In the genomic region with DNA sequence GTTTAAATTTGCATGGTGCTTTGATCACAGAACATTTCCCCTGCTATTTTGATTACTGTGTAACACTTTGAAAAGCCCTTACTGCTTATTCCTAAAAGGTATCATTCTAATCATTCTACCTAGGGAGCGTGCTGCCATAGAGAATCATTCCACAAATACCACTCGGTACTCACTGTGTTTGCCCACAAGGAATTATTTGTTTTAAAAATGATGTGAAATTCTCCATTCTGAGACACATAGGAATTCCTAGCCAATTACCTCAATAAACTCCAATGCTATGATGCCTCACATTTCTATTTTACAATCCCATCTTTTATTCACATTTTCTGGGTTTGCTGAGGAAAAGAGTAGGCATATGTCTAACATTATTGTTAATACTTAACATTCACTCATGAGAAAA, we compare ENCODE assay signal across 18 cellular contexts.
"Had no signal": no experiment of that assay in that cellular context is flagged by ENCODE, and none has a peak within 500 bp of the region (broad histone marks: within the 10 kb centered on the region; RNA-seq: fewer than 3 reads in every experiment).

No MANE protein-coding gene starts in this region.

- H3K27me3 ChIP-seq: right atrium auricular region, upper lobe of right lung had no signal

- H3K27ac ChIP-seq: coronary artery, epithelial cell of prostate, lower lobe of right lung, right atrium auricular region, upper lobe of right lung had no signal

- H3K36me3 ChIP-seq: lower lobe of right lung, right atrium auricular region, upper lobe of right lung had no signal

- H3K9me3 ChIP-seq: lower lobe of right lung, right atrium auricular region, upper lobe of right lung had no signal

- H3K4me1 ChIP-seq: lower lobe of right lung, right atrium auricular region, upper lobe of right lung had no signal

- H3K4me3 ChIP-seq: coronary artery, lower lobe of right lung, right atrium auricular region, upper lobe of right lung had no signal

- DNase-seq: activated CD4-positive, alpha-beta T cell treated with anti-CD3 and anti-CD28 coated beads for 1 hour; activated CD4-positive, alpha-beta T cell treated with anti-CD3 and anti-CD28 coated beads, Interleukin-2, amount 50 U/mL, for 48 hours; activated CD8-positive, alpha-beta memory T cell treated with anti-CD3 and anti-CD28 coated beads, Interleukin-2, amount 10 ng/mL, durations not matched to agents 7 days and 5 days; activated gamma-delta T cell; activated naive CD8-positive, alpha-beta T cell treated with anti-CD3 and anti-CD28 coated beads for 36 hours; activated T-cell treated with anti-CD3 and anti-CD28 coated beads, Interleukin-2, amount 50 U/mL, for 4 hours; aorta; effector CD8-positive, alpha-beta T cell; glutamatergic neuron; lower lobe of right lung; naive B cell; stimulated activated naive B cell treated with anti-CD40 and anti-IgM and Interleukin-4, amounts not matched to agents 10 μg/mL and 1 μg/mL and 100 μg/mL, for 72 hours; substantia nigra; T-helper 9 cell; upper lobe of right lung had no signal
